16 cellular contexts compared by ENCODE assay signal in genomic region chr11:120285256-120285655, GRCh38. TPM values are rescaled to one million over a fixed set of nuclear protein-coding genes. Genes with fewer than 3 reads are reported as not detected.
DNase-seq lines count a peak whose midpoint lies in the region; ATAC-seq and TF ChIP-seq lines count a peak whose summit lies in the region.
"Had no signal": no experiment of that assay in that cellular context is flagged by ENCODE, and none has a peak within 500 bp of the region (broad histone marks: within the 10 kb centered on the region; RNA-seq: fewer than 3 reads in every experiment).

No MANE protein-coding gene starts in this region.

- no peaks in the 10 kb centered on the region for H3K9me3 ChIP-seq in GM23248 (ENCODE audit: low read depth)
- H3K9me3 ChIP-seq in adipocyte (ENCODE audit: control insufficient read depth, low read length), result no peaks in the 10 kb centered on the region
- H3K9me3 ChIP-seq: Caco-2 had no signal

- H4K20me1 ChIP-seq in GM23248 (ENCODE audit: insufficient read depth), result no peaks in the 10 kb centered on the region

- ATAC-seq in GM18498 (IDR thresholded peaks at IDR 0.05; ENCODE audit: unreplicated experiment), result no peak
- ATAC-seq: GM23338, HepG2 had no signal

- H3F3A ChIP-seq in GM23248 (ENCODE audit: insufficient read depth), result peaks cover 10% of the 10 kb centered on the region; the same call in 1 of the 2 replicates

- H3K9me2 ChIP-seq in GM23248 (ENCODE audit: insufficient read depth), result no peaks in the 10 kb centered on the region

- no peaks in the 10 kb centered on the region for H3K79me2 ChIP-seq in GM23248 (ENCODE audit: insufficient read depth)

- H3K27ac ChIP-seq in GM23248, result no peak overlapping the region

- H3K4me2 ChIP-seq in GM23248 (ENCODE audit: unreplicated experiment), result peak overlapping the region; percentile 46
- H3K4me2 ChIP-seq: GM23338 had no signal

- 39 to 41% methylated on average over 4 of the region's 4 CpGs for WGBS in GM23248 (ENCODE audit: low coverage in 1 of 2, low lambda C conversion rate in 2 of 2, missing lambda C conversion rate in 2 of 2), 2 experiments

- H3K36me3 ChIP-seq in GM23248 (ENCODE audit: low read depth), result no peaks in the 10 kb centered on the region
- no peaks in the 10 kb centered on the region for H3K36me3 ChIP-seq in adipocyte (ENCODE audit: control insufficient read depth, insufficient read depth, low read length, severe bottlenecking)

- H3K9ac ChIP-seq in GM23248 (no peak overlapping the region), adipocyte (ENCODE audit: low read length) (no peak overlapping the region)

- DNase-seq in AG09309 (ENCODE audit: low read depth), result peak; percentile 7
- DNase-seq in GM23248, result peak; percentile 86
- peak; percentile 30 for DNase-seq in adipocyte (ENCODE audit: low read depth)
- peak; percentile 82 for DNase-seq in fibroblast of peridontal ligament (ENCODE audit: extremely low read depth)
- no peak for DNase-seq in activated gamma-delta T cell treated with Interleukin-2 at 50 U/mL for 16 hours
- no peak for DNase-seq in foreskin melanocyte
- DNase-seq in C1 segment of cervical spinal cord (lab: John Stamatoyannopoulos, UW), result no peak
- DNase-seq: 8988T; Caco-2; CD8-positive, alpha-beta memory T cell; DND-41; GF-D8; H7 had no signal

- H3K4me1 ChIP-seq in GM23248 (ENCODE audit: insufficient read depth) (peaks cover 11% of the 10 kb centered on the region), adipocyte (ENCODE audit: control insufficient read depth, insufficient read depth, low read length) (peaks cover 4% of the 10 kb centered on the region)
- H3K4me1 ChIP-seq: Caco-2 had no signal

- no peak overlapping the region for H3K4me3 ChIP-seq in AG09309 (ENCODE audit: control insufficient read depth, low read depth, low read length)
- no peak overlapping the region for H3K4me3 ChIP-seq in GM23248
- no peak overlapping the region for H3K4me3 ChIP-seq in adipocyte (ENCODE audit: low read length)
- H3K4me3 ChIP-seq: GM23338 had no signal

- no peak for TF ChIP-seq CTCF in AG09309 (IDR thresholded peaks at IDR 0.05; ENCODE audit: control insufficient read depth, insufficient read depth, low read depth, low read length, missing control alignments)

- H3K27me3 ChIP-seq in GM23248 (replicated peaks; ENCODE audit: insufficient read depth) (no peaks in the 10 kb centered on the region), adipocyte (replicated peaks; ENCODE audit: control insufficient read depth, insufficient read depth, low read length) (peaks cover 9% of the 10 kb centered on the region)

- H2AFZ ChIP-seq in GM23248, result no peak overlapping the region
- H2AFZ ChIP-seq: GM23338 had no signal

- in situ Hi-C loops in GM23248 (cut with MboI), result no loop called here

RNA-seq across cellular contexts. Expression of gene TLCD5, which starts 39.8 kb away (rescaled TPM):
- total RNA-seq in GM23248 (2014; rRNA removed; shearing (Covaris generic)), result 6.8 and 11.1 TPM in 2 replicates
- 10.6 and 13.5 TPM in 2 replicates for polyA plus RNA-seq in GM23248 (2016; fragmentation: Nextera tagmentation; extraction: Ambion mirVana)

RNA-seq across cellular contexts. Expression of gene POU2F3, which starts 45.3 kb away (rescaled TPM):
- total RNA-seq in GM23248 (2014; rRNA removed; shearing (Covaris generic)), result not detected in 2 replicates
- not detected in 2 replicates for polyA plus RNA-seq in GM23248 (2016; fragmentation: Nextera tagmentation; extraction: Ambion mirVana)
- total RNA-seq: Caco-2; CD8-positive, alpha-beta memory T cell; H7; HepG2 had no signal
- polyA plus RNA-seq: CD8-positive, alpha-beta memory T cell; HepG2 had no signal

RNA-seq across cellular contexts. Expression of gene ARHGEF12, which starts 51.0 kb away (rescaled TPM):
- 52.7 and 57.9 TPM in 2 replicates for total RNA-seq in GM23248 (2014; rRNA removed; shearing (Covaris generic))
- 20.3 and 20.4 TPM in 2 replicates for polyA plus RNA-seq in GM23248 (2016; fragmentation: Nextera tagmentation; extraction: Ambion mirVana)

Comparison
In these comparisons a context has a peak if more than half of its experiments do, and no peak if none do; other contexts are left out.
1. DNase-seq: peak in AG09309 (single experiment), GM23248 (single experiment), adipocyte (single experiment) and fibroblast of peridontal ligament (single experiment); none in activated gamma-delta T cell treated with Interleukin-2 at 50 U/mL for 16 hours (single experiment), foreskin melanocyte (single experiment) and C1 segment of cervical spinal cord (0 of 14).